ENCODE assay signal across 9 cellular contexts in the genomic region with DNA sequence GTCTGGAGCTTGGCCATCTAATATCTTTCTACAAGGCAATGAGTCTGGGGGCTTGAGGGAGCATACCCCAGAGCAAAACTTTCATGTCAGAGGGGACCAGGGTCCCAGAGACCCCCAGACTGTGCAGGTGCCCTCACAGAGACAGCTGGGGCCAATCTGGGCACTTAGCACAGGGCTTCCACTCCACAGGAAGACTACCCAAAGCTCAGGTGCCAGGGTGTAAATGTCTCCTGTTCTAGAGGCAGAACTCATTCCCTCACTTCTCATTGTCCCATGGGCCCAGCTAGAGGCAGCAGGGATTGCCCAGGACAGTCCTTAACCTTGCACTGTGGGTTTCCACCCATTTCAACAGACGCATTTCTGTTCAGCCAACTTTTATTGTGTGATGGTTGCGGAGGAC.
"Had no signal": no experiment of that assay in that cellular context is flagged by ENCODE, and none has a peak within 500 bp of the region (broad histone marks: within the 10 kb centered on the region; RNA-seq: fewer than 3 reads in every experiment).

No MANE protein-coding gene starts in this region.

- H3K4me2 ChIP-seq: KMS-11 had no signal

- FAIRE-seq: HepG2, HTR-8/SVneo, K562 had no signal

- H3K4me3 Mint-ChIP-seq: IgD-negative memory B cell had no signal

- H3K4me3 ChIP-seq: K562 had no signal

- H3K27ac Mint-ChIP-seq: IgD-negative memory B cell had no signal

- H3K9ac ChIP-seq: KMS-11 had no signal

- H3K36me3 Mint-ChIP-seq: IgD-negative memory B cell had no signal

- DNase-seq: IMR-90, KBM-7, KG1 had no signal

- H3K4me1 Mint-ChIP-seq: IgD-negative memory B cell had no signal

- ATAC-seq: HepG2, K562 had no signal

- H3K27ac ChIP-seq: HL-60, KMS-11 had no signal
